In the genomic region with DNA sequence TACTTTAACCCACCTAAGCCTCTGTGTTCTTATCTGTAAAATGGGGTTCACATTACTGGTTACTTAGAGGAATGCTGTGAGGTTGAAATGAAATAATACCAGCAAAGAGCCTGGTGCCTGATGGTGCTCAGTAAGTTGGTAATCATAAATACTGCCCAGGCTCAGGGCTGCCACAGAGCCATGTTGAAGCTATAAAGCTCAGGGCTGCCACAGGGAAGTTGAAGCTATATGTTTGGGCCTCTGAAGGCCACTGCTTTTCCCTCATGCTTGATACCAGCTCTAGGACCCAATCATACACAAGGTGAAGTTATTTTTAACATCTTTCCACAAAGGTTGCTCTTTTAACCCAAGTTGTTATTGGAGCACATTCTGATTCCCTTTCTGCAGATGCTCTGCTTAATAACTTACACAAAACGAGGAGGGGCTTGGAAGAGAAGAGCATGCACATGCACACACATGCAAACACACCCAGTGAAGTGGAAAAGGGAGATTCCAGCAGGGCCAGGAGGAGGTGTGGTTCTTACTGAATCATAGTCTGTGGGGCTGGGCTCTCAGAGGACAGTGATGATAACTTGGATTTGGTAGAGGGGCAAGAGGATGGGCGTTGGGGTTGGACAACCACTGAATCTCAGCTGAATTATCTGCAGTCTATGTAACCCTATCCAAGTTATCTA, we compare ENCODE assay signal across 11 cellular contexts. TPM values are rescaled to one million over a fixed set of nuclear protein-coding genes. Genes with fewer than 3 reads are reported as not detected.
DNase-seq lines count a peak whose midpoint lies in the region; ATAC-seq and TF ChIP-seq lines count a peak whose summit lies in the region.
"Had no signal": no experiment of that assay in that cellular context is flagged by ENCODE, and none has a peak within 500 bp of the region (broad histone marks: within the 10 kb centered on the region; RNA-seq: fewer than 3 reads in every experiment).

No MANE protein-coding gene starts in this region.

- no peak for TF ChIP-seq CTCF in osteoblast (IDR thresholded peaks at IDR 0.05; ENCODE audit: extremely low read depth, low read depth, low read length)

- no peak overlapping the region for H2AFZ ChIP-seq in osteoblast (ENCODE audit: low read length)

- no peak overlapping the region for H3K4me3 Mint-ChIP-seq in T-helper 1 cell treated with Interleukin-12 subunit alpha and Interleukin-12 subunit beta and Interleukin-4 antibody, amounts not matched to agents 30 μg/mL and 1 μg/mL, for 36 hours
- H3K4me3 Mint-ChIP-seq in naive B cell, result peak overlapping the region; percentile 6 to 85 (median 50)

- no peaks in the 10 kb centered on the region for H3K9me3 Mint-ChIP-seq in T-helper 1 cell treated with Interleukin-12 subunit alpha and Interleukin-12 subunit beta and Interleukin-4 antibody, amounts not matched to agents 30 μg/mL and 1 μg/mL, for 36 hours
- peaks cover 0 to 4% (median 3%) of the 10 kb centered on the region in 7 donors for H3K9me3 Mint-ChIP-seq in naive B cell

- H4K20me1 ChIP-seq in osteoblast (ENCODE audit: insufficient read depth, low read length), result no peaks in the 10 kb centered on the region

- peaks cover 64% of the 10 kb centered on the region for H3K36me3 Mint-ChIP-seq in T-helper 1 cell treated with Interleukin-12 subunit alpha and Interleukin-12 subunit beta and Interleukin-4 antibody, amounts not matched to agents 30 μg/mL and 1 μg/mL, for 36 hours (ENCODE audit: low read depth)
- H3K36me3 Mint-ChIP-seq in naive B cell, result peaks cover 56 to 58% of the 10 kb centered on the region in 2 donors

- peaks cover 17% of the 10 kb centered on the region for H3K36me3 ChIP-seq in osteoblast (ENCODE audit: insufficient read depth, low read length)

- no peaks in the 10 kb centered on the region for H3K27me3 ChIP-seq in osteoblast (ENCODE audit: insufficient read depth, low read length)
- H3K27me3 ChIP-seq: upper lobe of left lung had no signal

- peak overlapping the region; percentile 28 for H3K27ac Mint-ChIP-seq in T-helper 1 cell treated with Interleukin-12 subunit alpha and Interleukin-12 subunit beta and Interleukin-4 antibody, amounts not matched to agents 30 μg/mL and 1 μg/mL, for 36 hours
- H3K27ac Mint-ChIP-seq in naive B cell, result peak overlapping the region in 5 of 6 donors; percentile 94 to 99 (median 96)

- no peaks in the 10 kb centered on the region for H3K9me3 ChIP-seq in osteoblast (ENCODE audit: low read depth, low read length)
- H3K9me3 ChIP-seq: upper lobe of left lung had no signal

- H3K4me2 ChIP-seq in osteoblast (ENCODE audit: insufficient read depth, low read length), result no peak overlapping the region

- no peaks in the 10 kb centered on the region for H3K27me3 Mint-ChIP-seq in T-helper 1 cell treated with Interleukin-12 subunit alpha and Interleukin-12 subunit beta and Interleukin-4 antibody, amounts not matched to agents 30 μg/mL and 1 μg/mL, for 36 hours (ENCODE audit: low read depth)
- no peaks in the 10 kb centered on the region for H3K27me3 Mint-ChIP-seq in naive B cell

- no peaks in the 10 kb centered on the region for H3K79me2 ChIP-seq in osteoblast (ENCODE audit: insufficient read depth, low read length)

- ATAC-seq in GM21825 (IDR thresholded peaks at IDR 0.05; ENCODE audit: unreplicated experiment) (peak; percentile 65), HG03575 (IDR thresholded peaks at IDR 0.05; ENCODE audit: extremely low read depth, insufficient number of reproducible peaks, low FRiP score, unreplicated experiment) (peak; percentile 52), naive B cell (ENCODE audit: low read depth in 2 of 2) (peak; percentile 88 to 91)

- H3K4me1 ChIP-seq in osteoblast (ENCODE audit: insufficient read depth, low read length), result no peaks in the 10 kb centered on the region

- H3K4me1 Mint-ChIP-seq in T-helper 1 cell treated with Interleukin-12 subunit alpha and Interleukin-12 subunit beta and Interleukin-4 antibody, amounts not matched to agents 30 μg/mL and 1 μg/mL, for 36 hours (ENCODE audit: low read depth), result peaks cover 28% of the 10 kb centered on the region
- H3K4me1 Mint-ChIP-seq in naive B cell, result peaks cover 60 to 97% (median 80%) of the 10 kb centered on the region in 3 donors

- DNase-seq in T-helper 1 cell, result no peak
- peak; percentile 86 for DNase-seq in naive B cell
- no peak for DNase-seq in GM19238 (ENCODE audit: insufficient read length, low spot score)
- no peak for DNase-seq in osteoblast (ENCODE audit: insufficient read length, low spot score, missing footprints)
- DNase-seq in NCI-H2107 (lab: John Stamatoyannopoulos, UW), result no peak
- DNase-seq: 8988T; activated CD8-positive, alpha-beta memory T cell treated with anti-CD3 and anti-CD28 coated beads, Interleukin-2, amount 50 U/mL, for 48 hours; upper lobe of left lung had no signal

- H3K27ac ChIP-seq in osteoblast (ENCODE audit: low read depth, low read length), result no peak overlapping the region
- H3K27ac ChIP-seq: upper lobe of left lung had no signal

- H3K4me3 ChIP-seq in osteoblast (ENCODE audit: insufficient read depth, low read length), result no peak overlapping the region
- H3K4me3 ChIP-seq: upper lobe of left lung had no signal

RNA-seq across cellular contexts. Expression of a gene that starts 17.4 kb away (rescaled TPM):
- 10 to 100 TPM in 5 of 6 donors, 1 to 10 TPM in 1; 5.9 to 45.2 (median 34.2) TPM for polyA plus RNA-seq in naive B cell (ENCODE audit: low read depth in 6 of 6)
- 67.2 and 84.3 TPM in 2 replicates for total RNA-seq in osteoblast
